11 cellular contexts compared by ENCODE assay signal in the genomic region with DNA sequence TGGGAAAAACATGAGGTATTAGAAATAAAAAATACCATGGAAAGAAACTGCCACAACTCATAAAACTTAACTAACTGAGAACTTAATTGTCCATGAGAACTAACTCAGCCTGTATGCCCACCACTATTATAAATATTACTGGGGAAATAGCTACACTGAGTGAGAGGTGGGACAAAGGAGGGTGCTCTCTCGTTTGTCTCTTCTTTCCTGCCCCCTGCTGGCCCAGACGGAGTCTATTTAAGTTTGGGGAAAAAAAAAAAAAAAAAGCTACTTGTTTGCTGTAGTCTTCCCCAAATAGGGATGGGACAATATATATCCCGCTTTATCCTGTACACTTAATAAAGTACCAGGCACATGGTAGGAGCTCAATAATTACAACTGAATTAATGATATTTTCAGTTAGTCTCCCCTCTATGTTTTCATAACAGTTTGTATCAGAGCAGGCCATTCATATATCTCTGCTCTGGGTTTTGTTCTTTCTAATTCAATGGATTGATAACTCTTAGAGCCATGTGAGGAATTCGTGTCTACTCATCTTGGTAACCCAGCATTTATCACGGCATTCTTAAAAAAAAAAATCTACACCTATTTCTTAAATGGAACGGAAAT.
DNase-seq lines count a peak whose midpoint lies in the region; ATAC-seq, FAIRE-seq and TF ChIP-seq lines count a peak whose summit lies in the region.
"Had no signal": no experiment of that assay in that cellular context is flagged by ENCODE, and none has a peak within 500 bp of the region (broad histone marks: within the 10 kb centered on the region; RNA-seq: fewer than 3 reads in every experiment).

No MANE protein-coding gene starts in this region.

- DNase-seq in heart right ventricle (no peak), left cardiac atrium (no peak), NCI-H526 treated with DMSO at 0.1 percent for 48 hours (lab: John Stamatoyannopoulos, UW) (peak; percentile 29), endothelial cell (ENCODE audit: low spot score) (peak; percentile 43), upper lobe of right lung (no peak), HTR-8/SVneo (ENCODE audit: insufficient read length, low spot score) (no peak), T-helper 9 cell (no peak)
- DNase-seq: central memory CD4-positive, alpha-beta T cell; DMS79 had no signal

- H3K9me3 Mint-ChIP-seq in endothelial cell (ENCODE audit: unreplicated experiment): no peaks in the 10 kb centered on the region
- peaks cover 14% of the 10 kb centered on the region for H3K9me3 Mint-ChIP-seq in stimulated activated memory B cell treated with anti-CD40 and anti-IgM and Interleukin-4, amounts not matched to agents 10 μg/mL and 1 μg/mL and 100 μg/mL, for 72 hours

- H3K36me3 ChIP-seq in heart right ventricle: no peaks in the 10 kb centered on the region
- H3K36me3 ChIP-seq in upper lobe of right lung: no peaks in the 10 kb centered on the region

- no peaks in the 10 kb centered on the region for H3K27me3 Mint-ChIP-seq in endothelial cell (ENCODE audit: unreplicated experiment)
- H3K27me3 Mint-ChIP-seq in stimulated activated memory B cell treated with anti-CD40 and anti-IgM and Interleukin-4, amounts not matched to agents 10 μg/mL and 1 μg/mL and 100 μg/mL, for 72 hours: no peaks in the 10 kb centered on the region

- peak in 6 of 9 donors; percentile 16 to 47 (median 34) for TF ChIP-seq CTCF in heart right ventricle (IDR thresholded peaks at IDR 0.05)
- peak; percentile 58 for TF ChIP-seq CTCF in endothelial cell (IDR thresholded peaks at IDR 0.05; ENCODE audit: unreplicated experiment)
- peak; percentile 19 for TF ChIP-seq CTCF in upper lobe of right lung (IDR thresholded peaks at IDR 0.05)

- no peaks in the 10 kb centered on the region for H3K36me3 Mint-ChIP-seq in endothelial cell (ENCODE audit: low read depth, unreplicated experiment)
- no peaks in the 10 kb centered on the region for H3K36me3 Mint-ChIP-seq in stimulated activated memory B cell treated with anti-CD40 and anti-IgM and Interleukin-4, amounts not matched to agents 10 μg/mL and 1 μg/mL and 100 μg/mL, for 72 hours

- WGBS in heart right ventricle, 2 donors: 61 to 68% methylated on average over 6 of the region's 6 CpGs

- H3K27me3 ChIP-seq in heart right ventricle (no peaks in the 10 kb centered on the region), upper lobe of right lung (no peaks in the 10 kb centered on the region)

- H3K27ac Mint-ChIP-seq in endothelial cell (ENCODE audit: unreplicated experiment): no peak overlapping the region
- no peak overlapping the region for H3K27ac Mint-ChIP-seq in stimulated activated memory B cell treated with anti-CD40 and anti-IgM and Interleukin-4, amounts not matched to agents 10 μg/mL and 1 μg/mL and 100 μg/mL, for 72 hours

- H3K4me3 ChIP-seq in heart right ventricle (no peak overlapping the region), upper lobe of right lung (no peak overlapping the region)

- H3K9me3 ChIP-seq in heart right ventricle (peaks cover 0 to 20% (median 3%) of the 10 kb centered on the region in 11 donors), upper lobe of right lung (no peaks in the 10 kb centered on the region)

- H3K27ac ChIP-seq in heart right ventricle (no peak overlapping the region), upper lobe of right lung (no peak overlapping the region)

- H3K4me1 ChIP-seq in heart right ventricle (no peaks in the 10 kb centered on the region), upper lobe of right lung (no peaks in the 10 kb centered on the region)

- ATAC-seq in heart right ventricle (no peak), left cardiac atrium (no peak), upper lobe of right lung (peak; percentile 44)
- no peak for ATAC-seq in stimulated activated memory B cell treated with anti-CD40 and anti-IgM and Interleukin-4, amounts not matched to agents 10 μg/mL and 1 μg/mL and 100 μg/mL, for 72 hours

- FAIRE-seq in HTR-8/SVneo (lab: Jason Lieb, UNC): no peak
- FAIRE-seq: H54 had no signal

- H3K4me3 Mint-ChIP-seq in endothelial cell (ENCODE audit: unreplicated experiment): no peak overlapping the region
- no peak overlapping the region for H3K4me3 Mint-ChIP-seq in stimulated activated memory B cell treated with anti-CD40 and anti-IgM and Interleukin-4, amounts not matched to agents 10 μg/mL and 1 μg/mL and 100 μg/mL, for 72 hours

- intact Hi-C loops in heart right ventricle (cut with DNase I) (no loop called here), left cardiac atrium (cut with DNase I) (loop anchor here in 1 of 2 donors (5.0 kb wide), 1 partner anchor 1488 kb away; no protein-coding TSS in a partner anchor), upper lobe of right lung (cut with DNase I) (no loop called here)

- no peaks in the 10 kb centered on the region for H3K4me1 Mint-ChIP-seq in endothelial cell (ENCODE audit: unreplicated experiment)
- no peaks in the 10 kb centered on the region for H3K4me1 Mint-ChIP-seq in stimulated activated memory B cell treated with anti-CD40 and anti-IgM and Interleukin-4, amounts not matched to agents 10 μg/mL and 1 μg/mL and 100 μg/mL, for 72 hours

Comparison
In these comparisons a context has a peak if more than half of its experiments do, and no peak if none do; other contexts are left out.
1. DNase-seq: peak in NCI-H526 treated with DMSO at 0.1 percent for 48 hours (single experiment) and endothelial cell (single experiment); none in heart right ventricle (0 of 2), left cardiac atrium (single experiment), upper lobe of right lung (single experiment), HTR-8/SVneo (single experiment) and T-helper 9 cell (single experiment).
2. Peak in every context shown above with its lines, with median percentiles within 50 percentile points of each other: CTCF ChIP-seq.